23 cellular contexts compared by ENCODE assay signal in genomic region chr16:11828696-11829095, GRCh38.
"Had no signal": no experiment of that assay in that cellular context is flagged by ENCODE, and none has a peak within 500 bp of the region (broad histone marks: within the 10 kb centered on the region; RNA-seq: fewer than 3 reads in every experiment).

No MANE protein-coding gene starts in this region.

- H2AFZ ChIP-seq: neural progenitor cell, parathyroid adenoma had no signal

- FAIRE-seq: small intestine, urothelium cell line had no signal

- H3K9ac ChIP-seq: neural progenitor cell, parathyroid adenoma had no signal

- H3K4me3 ChIP-seq: neural progenitor cell, ovary, psoas muscle, right lobe of liver, sigmoid colon, stomach, thoracic aorta, thyroid gland, tibial nerve, upper lobe of left lung, vagina had no signal

- H3K36me3 ChIP-seq: neural progenitor cell, ovary, right lobe of liver, sigmoid colon, stomach, thoracic aorta, thyroid gland, tibial nerve, upper lobe of left lung, vagina had no signal

- H3K9me3 ChIP-seq: ovary, psoas muscle, right lobe of liver, sigmoid colon, stomach, thoracic aorta, thyroid gland, tibial nerve, upper lobe of left lung, vagina had no signal

- DNase-seq: natural killer cell; occipital lobe; ovary; psoas muscle; right cardiac atrium; right lobe of liver; sigmoid colon; small intestine; stimulated activated CD4-positive, alpha-beta T cell treated with anti-CD3 and anti-CD28 coated beads, Interleukin-15, amount 100 ng/mL, for 24 hours; stimulated activated CD4-positive, alpha-beta T cell treated with anti-CD3 and anti-CD28 coated beads, Interleukin-2, amount 100 ng/mL, for 24 hours; stimulated activated CD4-positive, alpha-beta T cell treated with anti-CD3 and anti-CD28 coated beads, Interleukin-2, amount 100 ng/mL, for 48 hours; stimulated activated CD4-positive, alpha-beta T cell treated with anti-CD3 and anti-CD28 coated beads, Interleukin-4, amount 100 ng/mL, for 24 hours; stimulated activated naive B cell treated with anti-CD40 and anti-IgM and Interleukin-4, amounts not matched to agents 10 μg/mL and 1 μg/mL and 100 μg/mL, for 72 hours; stimulated activated naive CD4-positive, alpha-beta T cell treated with Interleukin-2 at 50 U/mL for 16 hours; stomach; thyroid gland; upper lobe of left lung had no signal

- H3K27me3 ChIP-seq: neural progenitor cell, ovary, right lobe of liver, sigmoid colon, stomach, thyroid gland, tibial nerve, upper lobe of left lung, vagina had no signal

- H3K4me2 ChIP-seq: neural progenitor cell had no signal

- H3K27ac ChIP-seq: neural progenitor cell, ovary, parathyroid adenoma, psoas muscle, right lobe of liver, sigmoid colon, stomach, thoracic aorta, thyroid gland, tibial nerve, upper lobe of left lung, vagina had no signal

- H3K79me2 ChIP-seq: parathyroid adenoma had no signal

- H3K4me1 ChIP-seq: neural progenitor cell, parathyroid adenoma, sigmoid colon, vagina had no signal
